ENCODE assay signal across 1 cellular context in the genomic region with DNA sequence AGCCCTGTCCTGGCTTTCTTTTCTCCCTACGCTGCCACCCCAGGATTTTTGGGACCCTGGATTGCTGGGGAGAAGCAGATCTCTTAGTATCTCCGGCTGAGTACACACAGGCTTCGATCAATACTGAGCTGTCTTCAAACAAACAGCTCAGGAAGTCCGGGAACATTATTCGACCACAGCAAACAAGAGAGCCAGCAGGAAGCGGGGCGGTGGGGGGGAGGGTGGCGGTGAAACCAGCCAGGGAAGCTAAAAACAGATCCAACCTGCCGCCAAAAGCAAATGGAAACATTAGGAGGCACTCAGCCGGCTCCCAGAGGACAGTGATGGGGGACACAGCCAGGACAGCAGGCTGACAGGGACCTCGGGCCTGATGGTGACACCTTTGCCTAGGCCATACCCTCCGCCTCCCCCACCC.
TF ChIP-seq lines count a peak whose summit lies in the region.

No MANE protein-coding gene starts in this region.

TF ChIP-seq in HepG2, 621 proteins besides CTCF, POLR2A, EP300 and RAD21 (continued from another document and continues in another):
- TF ChIP-seq, protein P1, sequence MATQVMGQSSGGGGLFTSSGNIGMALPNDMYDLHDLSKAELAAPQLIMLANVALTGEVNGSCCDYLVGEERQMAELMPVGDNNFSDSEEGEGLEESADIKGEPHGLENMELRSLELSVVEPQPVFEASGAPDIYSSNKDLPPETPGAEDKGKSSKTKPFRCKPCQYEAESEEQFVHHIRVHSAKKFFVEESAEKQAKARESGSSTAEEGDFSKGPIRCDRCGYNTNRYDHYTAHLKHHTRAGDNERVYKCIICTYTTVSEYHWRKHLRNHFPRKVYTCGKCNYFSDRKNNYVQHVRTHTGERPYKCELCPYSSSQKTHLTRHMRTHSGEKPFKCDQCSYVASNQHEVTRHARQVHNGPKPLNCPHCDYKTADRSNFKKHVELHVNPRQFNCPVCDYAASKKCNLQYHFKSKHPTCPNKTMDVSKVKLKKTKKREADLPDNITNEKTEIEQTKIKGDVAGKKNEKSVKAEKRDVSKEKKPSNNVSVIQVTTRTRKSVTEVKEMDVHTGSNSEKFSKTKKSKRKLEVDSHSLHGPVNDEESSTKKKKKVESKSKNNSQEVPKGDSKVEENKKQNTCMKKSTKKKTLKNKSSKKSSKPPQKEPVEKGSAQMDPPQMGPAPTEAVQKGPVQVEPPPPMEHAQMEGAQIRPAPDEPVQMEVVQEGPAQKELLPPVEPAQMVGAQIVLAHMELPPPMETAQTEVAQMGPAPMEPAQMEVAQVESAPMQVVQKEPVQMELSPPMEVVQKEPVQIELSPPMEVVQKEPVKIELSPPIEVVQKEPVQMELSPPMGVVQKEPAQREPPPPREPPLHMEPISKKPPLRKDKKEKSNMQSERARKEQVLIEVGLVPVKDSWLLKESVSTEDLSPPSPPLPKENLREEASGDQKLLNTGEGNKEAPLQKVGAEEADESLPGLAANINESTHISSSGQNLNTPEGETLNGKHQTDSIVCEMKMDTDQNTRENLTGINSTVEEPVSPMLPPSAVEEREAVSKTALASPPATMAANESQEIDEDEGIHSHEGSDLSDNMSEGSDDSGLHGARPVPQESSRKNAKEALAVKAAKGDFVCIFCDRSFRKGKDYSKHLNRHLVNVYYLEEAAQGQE (IDR thresholded peaks at IDR 0.05; ENCODE audit: borderline replicate concordance in 1 of 2, low read depth in 1 of 2, low read length in 2 of 2) = peak in 1 of 2 experiments; percentile 61; a peak in 1 of 4 replicates
- TF ChIP-seq, protein P2, sequence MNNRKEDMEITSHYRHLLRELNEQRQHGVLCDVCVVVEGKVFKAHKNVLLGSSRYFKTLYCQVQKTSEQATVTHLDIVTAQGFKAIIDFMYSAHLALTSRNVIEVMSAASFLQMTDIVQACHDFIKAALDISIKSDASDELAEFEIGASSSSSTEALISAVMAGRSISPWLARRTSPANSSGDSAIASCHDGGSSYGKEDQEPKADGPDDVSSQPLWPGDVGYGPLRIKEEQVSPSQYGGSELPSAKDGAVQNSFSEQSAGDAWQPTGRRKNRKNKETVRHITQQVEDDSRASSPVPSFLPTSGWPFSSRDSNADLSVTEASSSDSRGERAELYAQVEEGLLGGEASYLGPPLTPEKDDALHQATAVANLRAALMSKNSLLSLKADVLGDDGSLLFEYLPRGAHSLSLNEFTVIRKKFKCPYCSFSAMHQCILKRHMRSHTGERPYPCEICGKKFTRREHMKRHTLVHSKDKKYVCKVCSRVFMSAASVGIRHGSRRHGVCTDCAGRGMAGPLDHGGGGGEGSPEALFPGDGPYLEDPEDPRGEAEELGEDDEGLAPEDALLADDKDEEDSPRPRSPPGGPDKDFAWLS (CRISPR knock-in tag; IDR thresholded peaks at IDR 0.05; ENCODE audit: borderline replicate concordance) = no peak
- TF ChIP-seq ZNF570 (CRISPR knock-in tag; IDR thresholded peaks at IDR 0.05; ENCODE audit: borderline replicate concordance) (no peak), ZBTB20 (CRISPR knock-in tag; IDR thresholded peaks at IDR 0.05; ENCODE audit: borderline replicate concordance, low read depth) (no peak), SMAD9 (CRISPR knock-in tag; IDR thresholded peaks at IDR 0.05) (no peak), GATA4 (IDR thresholded peaks at IDR 0.05; ENCODE audit: borderline replicate concordance, low read depth) (no peak; the same call in 1 of the 2 replicates), ZSCAN20 (CRISPR knock-in tag; IDR thresholded peaks at IDR 0.05; ENCODE audit: borderline replicate concordance) (no peak), ZNF17 (CRISPR knock-in tag; IDR thresholded peaks at IDR 0.05) (no peak), NONO (IDR thresholded peaks at IDR 0.05) (no peak), NONO (CRISPR knock-in tag; conservative IDR thresholded peaks at IDR 0.05) (peak; percentile 54; the same call in 1 of the 2 replicates), ZNF101 (CRISPR knock-in tag; IDR thresholded peaks at IDR 0.05; ENCODE audit: borderline replicate concordance, low read depth) (no peak), ZNF20 (CRISPR knock-in tag; IDR thresholded peaks at IDR 0.05) (no peak), ZNF615 (CRISPR knock-in tag; IDR thresholded peaks at IDR 0.05; ENCODE audit: borderline replicate concordance) (no peak), ZNF605 (CRISPR knock-in tag; IDR thresholded peaks at IDR 0.05) (peak; percentile 63), ZNF333 (CRISPR knock-in tag; IDR thresholded peaks at IDR 0.05; ENCODE audit: borderline replicate concordance) (no peak), ZNF460 (CRISPR knock-in tag; IDR thresholded peaks at IDR 0.05; ENCODE audit: borderline replicate concordance) (peak; percentile 55; the same call in 1 of the 2 replicates), ELF3 (CRISPR knock-in tag; IDR thresholded peaks at IDR 0.05) (peak; percentile 92), HIVEP1 (CRISPR knock-in tag; IDR thresholded peaks at IDR 0.05) (no peak; the same call in 1 of the 2 replicates), KLF13 (CRISPR knock-in tag; IDR thresholded peaks at IDR 0.05) (no peak), ZEB1 (IDR thresholded peaks at IDR 0.05; ENCODE audit: insufficient replicate concordance, low read depth) (peak; percentile 81), ZFP36L2 (CRISPR knock-in tag; IDR thresholded peaks at IDR 0.05) (no peak), PHF21A (CRISPR knock-in tag; IDR thresholded peaks at IDR 0.05) (peak; percentile 83), ZFAT (CRISPR knock-in tag; conservative IDR thresholded peaks at IDR 0.05) (no peak), FOXO1 (CRISPR knock-in tag; IDR thresholded peaks at IDR 0.05) (peak; percentile 87), KLF12 (CRISPR knock-in tag; IDR thresholded peaks at IDR 0.05; ENCODE audit: borderline replicate concordance) (0 out of 2 replicates have a peak, but pooled peaks have one; percentile 22), KDM2A (CRISPR knock-in tag; IDR thresholded peaks at IDR 0.05; ENCODE audit: borderline replicate concordance, low read depth) (no peak; the same call in 1 of the 2 replicates), ZNF225 (CRISPR knock-in tag; IDR thresholded peaks at IDR 0.05) (no peak), CBX5 (CRISPR knock-in tag; IDR thresholded peaks at IDR 0.05; ENCODE audit: borderline replicate concordance) (no peak), ZNF777 (CRISPR knock-in tag; IDR thresholded peaks at IDR 0.05) (no peak), FOXA1 (IDR thresholded peaks at IDR 0.05) (peak; percentile 59; the same call in 1 of the 2 replicates), FOXA1 (CRISPR knock-in tag; IDR thresholded peaks at IDR 0.05) (peak; percentile 93), DPF2 (CRISPR knock-in tag; IDR thresholded peaks at IDR 0.05; ENCODE audit: borderline replicate concordance, low read depth) (peak; percentile 91), HOXA3 (CRISPR knock-in tag; IDR thresholded peaks at IDR 0.05) (peak; percentile 78), ZNF430 (CRISPR knock-in tag; IDR thresholded peaks at IDR 0.05) (peak; percentile 63; the same call in 1 of the 2 replicates), HDAC2 (CRISPR knock-in tag; IDR thresholded peaks at IDR 0.05) (peak; percentile 60; the same call in 1 of the 2 replicates), ZNF788 (CRISPR knock-in tag; IDR thresholded peaks at IDR 0.05; ENCODE audit: borderline replicate concordance) (peak; percentile 41; the same call in 1 of the 2 replicates), TBL1XR1 (IDR thresholded peaks at IDR 0.05; ENCODE audit: borderline replicate concordance, low read length, partially characterized antibody) (peak; percentile 38), HOXA5 (CRISPR knock-in tag; IDR thresholded peaks at IDR 0.05) (no peak), ZMYM2 (CRISPR knock-in tag; IDR thresholded peaks at IDR 0.05) (peak; percentile 61; the same call in 1 of the 2 replicates), PITX1 (CRISPR knock-in tag; IDR thresholded peaks at IDR 0.05) (peak; percentile 70), SIN3A (IDR thresholded peaks at IDR 0.05; ENCODE audit: borderline replicate concordance, low read depth, low read length) (no peak), CBFB (CRISPR knock-in tag; IDR thresholded peaks at IDR 0.05) (peak; percentile 59; the same call in 1 of the 2 replicates), MAFF (IDR thresholded peaks at IDR 0.05; ENCODE audit: low read depth, low read length) (no peak), RFX5 (IDR thresholded peaks at IDR 0.05; ENCODE audit: low read depth, low read length) (no peak), NRL (CRISPR knock-in tag; IDR thresholded peaks at IDR 0.05; ENCODE audit: borderline replicate concordance) (no peak), NKX3-1 (CRISPR knock-in tag; IDR thresholded peaks at IDR 0.05) (no peak), ZNF569 (CRISPR knock-in tag; IDR thresholded peaks at IDR 0.05; ENCODE audit: borderline replicate concordance) (no peak), ATM (IDR thresholded peaks at IDR 0.05; ENCODE audit: borderline replicate concordance) (no peak)
- TF ChIP-seq, protein P3, sequence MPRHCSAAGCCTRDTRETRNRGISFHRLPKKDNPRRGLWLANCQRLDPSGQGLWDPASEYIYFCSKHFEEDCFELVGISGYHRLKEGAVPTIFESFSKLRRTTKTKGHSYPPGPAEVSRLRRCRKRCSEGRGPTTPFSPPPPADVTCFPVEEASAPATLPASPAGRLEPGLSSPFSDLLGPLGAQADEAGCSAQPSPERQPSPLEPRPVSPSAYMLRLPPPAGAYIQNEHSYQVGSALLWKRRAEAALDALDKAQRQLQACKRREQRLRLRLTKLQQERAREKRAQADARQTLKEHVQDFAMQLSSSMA (CRISPR knock-in tag; IDR thresholded peaks at IDR 0.05) = peak; percentile 44; the same call in 1 of the 2 replicates
- TF ChIP-seq, protein P4, sequence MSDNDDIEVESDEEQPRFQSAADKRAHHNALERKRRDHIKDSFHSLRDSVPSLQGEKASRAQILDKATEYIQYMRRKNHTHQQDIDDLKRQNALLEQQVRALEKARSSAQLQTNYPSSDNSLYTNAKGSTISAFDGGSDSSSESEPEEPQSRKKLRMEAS (IDR thresholded peaks at IDR 0.05) = peak; percentile 40; the same call in 1 of the 2 replicates
- TF ChIP-seq, protein P5, sequence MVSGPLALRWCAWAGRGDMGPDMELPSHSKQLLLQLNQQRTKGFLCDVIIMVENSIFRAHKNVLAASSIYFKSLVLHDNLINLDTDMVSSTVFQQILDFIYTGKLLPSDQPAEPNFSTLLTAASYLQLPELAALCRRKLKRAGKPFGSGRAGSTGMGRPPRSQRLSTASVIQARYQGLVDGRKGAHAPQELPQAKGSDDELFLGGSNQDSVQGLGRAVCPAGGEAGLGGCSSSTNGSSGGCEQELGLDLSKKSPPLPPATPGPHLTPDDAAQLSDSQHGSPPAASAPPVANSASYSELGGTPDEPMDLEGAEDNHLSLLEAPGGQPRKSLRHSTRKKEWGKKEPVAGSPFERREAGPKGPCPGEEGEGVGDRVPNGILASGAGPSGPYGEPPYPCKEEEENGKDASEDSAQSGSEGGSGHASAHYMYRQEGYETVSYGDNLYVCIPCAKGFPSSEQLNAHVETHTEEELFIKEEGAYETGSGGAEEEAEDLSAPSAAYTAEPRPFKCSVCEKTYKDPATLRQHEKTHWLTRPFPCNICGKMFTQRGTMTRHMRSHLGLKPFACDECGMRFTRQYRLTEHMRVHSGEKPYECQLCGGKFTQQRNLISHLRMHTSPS (CRISPR knock-in tag; IDR thresholded peaks at IDR 0.05; ENCODE audit: low read depth) = peak; percentile 55; the same call in 1 of the 2 replicates
- TF ChIP-seq, protein P6, sequence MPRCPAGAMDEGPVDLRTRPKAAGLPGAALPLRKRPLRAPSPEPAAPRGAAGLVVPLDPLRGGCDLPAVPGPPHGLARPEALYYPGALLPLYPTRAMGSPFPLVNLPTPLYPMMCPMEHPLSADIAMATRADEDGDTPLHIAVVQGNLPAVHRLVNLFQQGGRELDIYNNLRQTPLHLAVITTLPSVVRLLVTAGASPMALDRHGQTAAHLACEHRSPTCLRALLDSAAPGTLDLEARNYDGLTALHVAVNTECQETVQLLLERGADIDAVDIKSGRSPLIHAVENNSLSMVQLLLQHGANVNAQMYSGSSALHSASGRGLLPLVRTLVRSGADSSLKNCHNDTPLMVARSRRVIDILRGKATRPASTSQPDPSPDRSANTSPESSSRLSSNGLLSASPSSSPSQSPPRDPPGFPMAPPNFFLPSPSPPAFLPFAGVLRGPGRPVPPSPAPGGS (CRISPR knock-in tag; IDR thresholded peaks at IDR 0.05) = no peak
- TF ChIP-seq, protein P7, sequence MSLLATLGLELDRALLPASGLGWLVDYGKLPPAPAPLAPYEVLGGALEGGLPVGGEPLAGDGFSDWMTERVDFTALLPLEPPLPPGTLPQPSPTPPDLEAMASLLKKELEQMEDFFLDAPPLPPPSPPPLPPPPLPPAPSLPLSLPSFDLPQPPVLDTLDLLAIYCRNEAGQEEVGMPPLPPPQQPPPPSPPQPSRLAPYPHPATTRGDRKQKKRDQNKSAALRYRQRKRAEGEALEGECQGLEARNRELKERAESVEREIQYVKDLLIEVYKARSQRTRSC (CRISPR knock-in tag; IDR thresholded peaks at IDR 0.05; ENCODE audit: low read depth) = no peak
- TF ChIP-seq, protein P8, sequence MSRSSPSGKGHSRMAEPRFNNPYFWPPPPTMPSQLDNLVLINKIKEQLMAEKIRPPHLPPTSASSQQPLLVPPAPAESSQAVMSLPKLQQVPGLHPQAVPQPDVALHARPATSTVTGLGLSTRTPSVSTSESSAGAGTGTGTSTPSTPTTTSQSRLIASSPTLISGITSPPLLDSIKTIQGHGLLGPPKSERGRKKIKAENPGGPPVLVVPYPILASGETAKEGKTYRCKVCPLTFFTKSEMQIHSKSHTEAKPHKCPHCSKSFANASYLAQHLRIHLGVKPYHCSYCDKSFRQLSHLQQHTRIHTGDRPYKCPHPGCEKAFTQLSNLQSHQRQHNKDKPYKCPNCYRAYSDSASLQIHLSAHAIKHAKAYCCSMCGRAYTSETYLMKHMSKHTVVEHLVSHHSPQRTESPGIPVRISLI (CRISPR knock-in tag; IDR thresholded peaks at IDR 0.05; ENCODE audit: borderline replicate concordance) = peak; percentile 53; the same call in 1 of the 2 replicates
- TF ChIP-seq, protein P9, sequence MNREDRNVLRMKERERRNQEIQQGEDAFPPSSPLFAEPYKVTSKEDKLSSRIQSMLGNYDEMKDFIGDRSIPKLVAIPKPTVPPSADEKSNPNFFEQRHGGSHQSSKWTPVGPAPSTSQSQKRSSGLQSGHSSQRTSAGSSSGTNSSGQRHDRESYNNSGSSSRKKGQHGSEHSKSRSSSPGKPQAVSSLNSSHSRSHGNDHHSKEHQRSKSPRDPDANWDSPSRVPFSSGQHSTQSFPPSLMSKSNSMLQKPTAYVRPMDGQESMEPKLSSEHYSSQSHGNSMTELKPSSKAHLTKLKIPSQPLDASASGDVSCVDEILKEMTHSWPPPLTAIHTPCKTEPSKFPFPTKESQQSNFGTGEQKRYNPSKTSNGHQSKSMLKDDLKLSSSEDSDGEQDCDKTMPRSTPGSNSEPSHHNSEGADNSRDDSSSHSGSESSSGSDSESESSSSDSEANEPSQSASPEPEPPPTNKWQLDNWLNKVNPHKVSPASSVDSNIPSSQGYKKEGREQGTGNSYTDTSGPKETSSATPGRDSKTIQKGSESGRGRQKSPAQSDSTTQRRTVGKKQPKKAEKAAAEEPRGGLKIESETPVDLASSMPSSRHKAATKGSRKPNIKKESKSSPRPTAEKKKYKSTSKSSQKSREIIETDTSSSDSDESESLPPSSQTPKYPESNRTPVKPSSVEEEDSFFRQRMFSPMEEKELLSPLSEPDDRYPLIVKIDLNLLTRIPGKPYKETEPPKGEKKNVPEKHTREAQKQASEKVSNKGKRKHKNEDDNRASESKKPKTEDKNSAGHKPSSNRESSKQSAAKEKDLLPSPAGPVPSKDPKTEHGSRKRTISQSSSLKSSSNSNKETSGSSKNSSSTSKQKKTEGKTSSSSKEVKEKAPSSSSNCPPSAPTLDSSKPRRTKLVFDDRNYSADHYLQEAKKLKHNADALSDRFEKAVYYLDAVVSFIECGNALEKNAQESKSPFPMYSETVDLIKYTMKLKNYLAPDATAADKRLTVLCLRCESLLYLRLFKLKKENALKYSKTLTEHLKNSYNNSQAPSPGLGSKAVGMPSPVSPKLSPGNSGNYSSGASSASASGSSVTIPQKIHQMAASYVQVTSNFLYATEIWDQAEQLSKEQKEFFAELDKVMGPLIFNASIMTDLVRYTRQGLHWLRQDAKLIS (CRISPR knock-in tag; IDR thresholded peaks at IDR 0.05) = no peak
